10 cellular contexts compared by ENCODE assay signal in the genomic region with DNA sequence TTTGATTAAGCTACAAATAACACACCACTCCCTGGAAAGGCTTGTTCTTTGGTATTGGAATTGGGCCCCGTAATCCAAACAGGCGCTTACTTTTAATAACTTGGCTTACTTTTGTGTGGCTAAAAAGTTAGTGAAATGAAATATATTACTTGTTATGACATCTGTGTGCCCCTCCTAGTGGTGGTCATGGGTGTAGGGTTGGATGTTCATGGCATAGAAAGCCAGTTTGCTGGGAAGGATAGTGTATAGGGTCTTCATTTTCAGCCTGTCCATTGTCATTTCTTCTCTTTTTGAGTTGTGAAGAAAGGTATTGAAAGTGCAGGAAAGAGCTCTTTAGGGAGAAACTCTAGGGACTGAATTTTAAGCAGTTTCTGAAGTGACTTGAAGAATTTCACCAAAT. TPM values are rescaled to one million over a fixed set of nuclear protein-coding genes. Genes with fewer than 3 reads are reported as not detected.
DNase-seq lines count a peak whose midpoint lies in the region; ATAC-seq, FAIRE-seq and TF ChIP-seq lines count a peak whose summit lies in the region.
"Had no signal": no experiment of that assay in that cellular context is flagged by ENCODE, and none has a peak within 500 bp of the region (broad histone marks: within the 10 kb centered on the region; RNA-seq: fewer than 3 reads in every experiment).

No MANE protein-coding gene starts in this region.

- no peak overlapping the region for H3K4me3 Mint-ChIP-seq in astrocyte (ENCODE audit: unreplicated experiment)
- no peak overlapping the region for H3K4me3 Mint-ChIP-seq in mesothelial cell of epicardium

- H3K4me1 ChIP-seq in DND-41 (ENCODE audit: insufficient read depth, low read length) (peaks cover 28% of the 10 kb centered on the region), astrocyte (ENCODE audit: insufficient read depth, low read length) (peaks cover 23% of the 10 kb centered on the region), PC-9 (replicated peaks; ENCODE audit: insufficient read depth) (peaks cover 24% of the 10 kb centered on the region)

- H3K79me2 ChIP-seq in DND-41 (ENCODE audit: insufficient read depth, low read length) (peaks cover 69% of the 10 kb centered on the region), astrocyte (ENCODE audit: insufficient read depth, low read length) (peaks cover 5% of the 10 kb centered on the region), PC-9 (ENCODE audit: low read depth) (peaks cover 6% of the 10 kb centered on the region)

- BruUV-seq in PC-9 (replicated peaks; lab: Mats Ljungman, UMichigan) = no TSS peak

- ATAC-seq in DND-41 (ENCODE audit: insufficient read depth, low read depth) = peak; percentile 68
- no peak for ATAC-seq in HG03025 (IDR thresholded peaks at IDR 0.05; ENCODE audit: low FRiP score, unreplicated experiment)
- ATAC-seq: pancreas had no signal

- no peaks in the 10 kb centered on the region for H3K27me3 Mint-ChIP-seq in astrocyte (ENCODE audit: low read depth, unreplicated experiment)
- H3K27me3 Mint-ChIP-seq in mesothelial cell of epicardium (ENCODE audit: low read depth) = no peaks in the 10 kb centered on the region

- H3K36me3 Mint-ChIP-seq in astrocyte (ENCODE audit: low read depth, unreplicated experiment) (peaks cover 7% of the 10 kb centered on the region), mesothelial cell of epicardium (no peaks in the 10 kb centered on the region)

- CTCF ChIA-PET in PC-9 (lab: Charles Lee) = no interaction called here

- H3K36me3 ChIP-seq in DND-41 (ENCODE audit: insufficient read depth, low read length) = peaks cover 17% of the 10 kb centered on the region
- no peaks in the 10 kb centered on the region for H3K36me3 ChIP-seq in astrocyte (ENCODE audit: insufficient read depth, low read length)
- no peaks in the 10 kb centered on the region for H3K36me3 ChIP-seq in PC-9 (ENCODE audit: low read depth)
- H3K36me3 ChIP-seq: pancreas had no signal

- H3K27ac ChIP-seq in DND-41 (ENCODE audit: low read length) (no peak overlapping the region), astrocyte (ENCODE audit: low read depth, low read length) (no peak overlapping the region), PC-9 (no peak overlapping the region)
- H3K27ac ChIP-seq: pancreas had no signal

- no peaks in the 10 kb centered on the region for H3K27me3 ChIP-seq in DND-41 (ENCODE audit: insufficient read depth, low read length, poor library complexity)
- H3K27me3 ChIP-seq in astrocyte (ENCODE audit: insufficient read depth, low read length) = no peaks in the 10 kb centered on the region
- no peaks in the 10 kb centered on the region for H3K27me3 ChIP-seq in PC-9 (ENCODE audit: insufficient read depth, low read depth)
- H3K27me3 ChIP-seq: pancreas had no signal

- no peak for FAIRE-seq in astrocyte (lab: Jason Lieb, UNC)
- FAIRE-seq: pancreas had no signal

- intact Hi-C loops in PC-9 (cut with micrococcal nuclease; ENCODE audit: unreplicated experiment) = loop anchor here (10.0 kb wide), 1 partner anchor 53 kb away; no protein-coding TSS in a partner anchor

- H3K9me3 ChIP-seq in DND-41 (ENCODE audit: insufficient read depth, low read length, severe bottlenecking) (no peaks in the 10 kb centered on the region), astrocyte (ENCODE audit: insufficient read depth, low read depth, low read length) (no peaks in the 10 kb centered on the region), PC-9 (ENCODE audit: insufficient read depth, low read depth) (no peaks in the 10 kb centered on the region)
- H3K9me3 ChIP-seq: pancreas had no signal

- peak; percentile 62 for TF ChIP-seq CTCF in DND-41 (IDR thresholded peaks at IDR 0.05; ENCODE audit: borderline replicate concordance, extremely low read depth, low read length, poor library complexity, severe bottlenecking)
- TF ChIP-seq CTCF in HFF-Myc (IDR thresholded peaks at IDR 0.05; ENCODE audit: low read depth, low read length, missing control alignments) = peak; percentile 52
- peak; percentile 42 for TF ChIP-seq CTCF in astrocyte (IDR thresholded peaks at IDR 0.05; ENCODE audit: insufficient read depth, low read depth, low read length)
- TF ChIP-seq CTCF in mesothelial cell of epicardium (IDR thresholded peaks at IDR 0.05; ENCODE audit: unreplicated experiment) = no peak
- TF ChIP-seq CTCF in PC-9 (conservative IDR thresholded peaks at IDR 0.05) = no peak

- H3K4me2 ChIP-seq in DND-41 (ENCODE audit: insufficient read depth, low read length) (no peak overlapping the region), astrocyte (ENCODE audit: low read length) (no peak overlapping the region), PC-9 (no peak overlapping the region)

- POLR2A ChIA-PET in PC-9 (lab: Charles Lee; ENCODE audit: unreplicated experiment) = no interaction called here

- H3F3A ChIP-seq in PC-9 (ENCODE audit: insufficient read depth, low read depth) = peaks cover 20% of the 10 kb centered on the region; the same call in 1 of the 2 replicates

- H3K4me1 Mint-ChIP-seq in astrocyte (ENCODE audit: low read depth, unreplicated experiment) = peaks cover 26% of the 10 kb centered on the region
- H3K4me1 Mint-ChIP-seq in mesothelial cell of epicardium = peaks cover 58% of the 10 kb centered on the region

- H3K9me3 Mint-ChIP-seq in astrocyte (ENCODE audit: unreplicated experiment) = no peaks in the 10 kb centered on the region
- no peaks in the 10 kb centered on the region for H3K9me3 Mint-ChIP-seq in mesothelial cell of epicardium

- no peak overlapping the region for H3K27ac Mint-ChIP-seq in astrocyte (ENCODE audit: unreplicated experiment)
- H3K27ac Mint-ChIP-seq in mesothelial cell of epicardium = peak overlapping the region; percentile 42

- H3K4me3 ChIP-seq in DND-41 (ENCODE audit: low read depth in 1 of 2, low read length in 2 of 2) = no peak overlapping the region
- H3K4me3 ChIP-seq in HFF-Myc (replicated peaks; ENCODE audit: low read depth, low read length) = no peak overlapping the region
- H3K4me3 ChIP-seq in astrocyte (ENCODE audit: insufficient read depth, low read depth, low read length) = no peak overlapping the region
- no peak overlapping the region for H3K4me3 ChIP-seq in PC-9
- H3K4me3 ChIP-seq: pancreas had no signal

- H3K9ac ChIP-seq in DND-41 (ENCODE audit: low read depth, low read length) (no peak overlapping the region), astrocyte (ENCODE audit: low read length) (no peak overlapping the region)

- DNase-seq in DND-41 = peak; percentile 18
- no peak for DNase-seq in HFF-Myc (ENCODE audit: extremely low read depth, low read depth)
- no peak for DNase-seq in astrocyte (ENCODE audit: low read depth)
- no peak for DNase-seq in mesothelial cell of epicardium (ENCODE audit: low spot score in 2 of 2, unreplicated experiment in 2 of 2)
- no peak for DNase-seq in nucleus accumbens (lab: John Stamatoyannopoulos, UW)
- no peak for DNase-seq in stimulated activated CD4-positive, alpha-beta T cell treated with anti-CD3 and anti-CD28 coated beads, Interleukin-12 subunit alpha, Interleukin-12 subunit beta, amount 100 ng/mL, for 4 hours
- DNase-seq in PC-9 = no peak
- DNase-seq: amygdala, pancreas had no signal

- no peaks in the 10 kb centered on the region for H3K9me2 ChIP-seq in PC-9 (ENCODE audit: insufficient read depth)

- 0 out of 2 replicates have a peak, but pooled peaks cover 3% of the 10 kb centered on the region for H4K20me1 ChIP-seq in DND-41 (ENCODE audit: insufficient read depth, low read length)
- peaks cover 11% of the 10 kb centered on the region for H4K20me1 ChIP-seq in astrocyte (ENCODE audit: insufficient read depth, low read length)
- no peaks in the 10 kb centered on the region for H4K20me1 ChIP-seq in PC-9 (ENCODE audit: insufficient read depth)

- H2AFZ ChIP-seq in DND-41 (ENCODE audit: low read depth, low read length) (no peak overlapping the region), astrocyte (ENCODE audit: low read depth, low read length) (no peak overlapping the region), PC-9 (no peak overlapping the region)

RNA-seq across cellular contexts. Expression of a gene that starts 5.9 kb away (rescaled TPM):
- total RNA-seq in astrocyte (4.9 and 6.3 TPM in 2 replicates), mesothelial cell of epicardium (19.5 to 21.4 TPM (median 20.1 TPM) in 3 replicates), PC-9 (2021) (2.1 and 2.8 TPM in 2 replicates)

Comparison
In these comparisons a context has a peak if more than half of its experiments do, and no peak if none do; other contexts are left out.
1. CTCF ChIP-seq: peak in DND-41 (single experiment), HFF-Myc (single experiment) and astrocyte (single experiment); none in mesothelial cell of epicardium (single experiment) and PC-9 (single experiment).